ENCODE assay signal across 1 cellular context in the genomic region with DNA sequence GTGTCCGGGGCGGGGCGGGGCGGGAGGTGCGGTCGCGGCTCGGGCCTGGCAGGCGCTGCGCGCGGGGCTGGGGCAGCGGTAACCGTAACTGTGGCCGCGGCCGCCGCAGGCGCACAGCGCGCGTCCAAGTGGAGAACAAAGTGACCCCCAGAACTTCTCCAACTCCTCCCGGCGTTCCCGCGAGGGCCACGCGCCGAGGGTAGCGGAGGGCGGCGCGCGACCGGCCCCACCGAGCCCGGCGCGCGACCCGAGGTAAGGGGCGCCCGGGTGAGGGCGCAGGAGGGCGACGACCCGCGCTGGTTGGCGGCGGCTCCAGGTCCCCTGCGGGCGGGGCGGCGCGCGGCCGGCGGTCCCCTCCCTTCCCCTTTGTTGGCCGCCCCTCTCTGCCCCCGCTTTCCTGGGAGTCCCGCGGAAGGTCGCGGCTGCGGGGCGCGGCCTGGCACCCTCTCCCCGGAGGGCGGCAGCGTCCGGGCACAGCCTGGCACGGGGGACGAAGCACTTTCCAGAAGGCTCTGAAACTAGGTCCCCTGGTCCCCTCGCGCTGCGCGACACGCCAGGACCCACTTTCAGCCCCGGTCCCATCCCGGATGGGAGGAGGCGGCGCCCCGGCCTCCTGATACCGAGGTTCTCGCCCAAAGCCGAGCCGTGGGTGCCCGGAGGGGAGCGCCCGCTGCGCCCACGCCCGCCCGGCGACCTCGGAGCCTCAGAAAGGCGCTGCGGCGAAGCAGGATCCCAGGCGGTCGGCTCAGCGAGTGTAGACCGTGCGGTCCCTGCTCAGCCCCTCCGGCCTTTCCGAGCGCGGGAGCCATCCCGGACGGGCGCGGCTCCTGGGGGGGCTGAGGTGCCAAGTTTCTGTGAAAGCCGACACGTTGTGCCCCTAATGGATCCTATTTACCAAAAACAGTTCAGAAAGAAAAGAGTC.
TF ChIP-seq lines count a peak whose summit lies in the region.

TIAM2 (plus strand) TSS at position 75 of the 922 bp plus-strand sequence. CDS start 133,909 bp downstream, outside the sequence.

TF ChIP-seq in SK-N-SH, 30 proteins besides CTCF, POLR2A, EP300 and RAD21 (continued from another document):
- TF ChIP-seq ELF1 (IDR thresholded peaks at IDR 0.05) (no peak), MXI1 (IDR thresholded peaks at IDR 0.05; ENCODE audit: low read depth, low read length) (0 out of 2 replicates have a peak, but pooled peaks have one; percentile 12), POLR2AphosphoS5 (IDR thresholded peaks at IDR 0.05; ENCODE audit: low read depth, low read length) (0 out of 2 replicates have a peak, but pooled peaks have one; percentile 27), TCF12 (IDR thresholded peaks at IDR 0.05) (no peak)
